10 cellular contexts compared by ENCODE assay signal in genomic region chr1:213564215-213564659, GRCh38.
A peak's percentile ranks its signal among the peaks of the same experiment; 100 is the strongest.
DNase-seq lines count a peak whose midpoint lies in the region; ATAC-seq and FAIRE-seq lines count a peak whose summit lies in the region.
"Had no signal": no experiment of that assay in that cellular context is flagged by ENCODE, and none has a peak within 500 bp of the region (broad histone marks: within the 10 kb centered on the region; RNA-seq: fewer than 3 reads in every experiment).

No MANE protein-coding gene starts in this region.

- H3K9me3 ChIP-seq in small intestine (ENCODE audit: control insufficient read depth, low read depth): no peaks in the 10 kb centered on the region

- no peaks in the 10 kb centered on the region for H3K36me3 Mint-ChIP-seq in T-cell
- H3K36me3 Mint-ChIP-seq in activated T-cell treated with anti-CD3 and anti-CD28 coated beads, Interleukin-2, amount 50 U/mL, for 4 hours (ENCODE audit: insufficient read depth): peaks cover 2% of the 10 kb centered on the region

- POLR2A ChIA-PET in T-cell (lab: Charles Lee): no interaction called here

- H3K36me3 ChIP-seq in small intestine (ENCODE audit: control insufficient read depth in 2 of 2, insufficient read depth in 2 of 2, low read length in 2 of 2): no peaks in the 10 kb centered on the region

- peaks cover 0 to 5% of the 10 kb centered on the region in 2 donors for H3K4me1 ChIP-seq in small intestine (ENCODE audit: control insufficient read depth in 2 of 2, insufficient read depth in 1 of 2, low read depth in 1 of 2, low read length in 1 of 2)

- peaks cover 0 to 6% of the 10 kb centered on the region in 2 donors for H3K27me3 Mint-ChIP-seq in T-cell
- no peaks in the 10 kb centered on the region for H3K27me3 Mint-ChIP-seq in activated T-cell treated with anti-CD3 and anti-CD28 coated beads, Interleukin-2, amount 50 U/mL, for 4 hours (ENCODE audit: low read depth)

- H3K9me3 Mint-ChIP-seq in T-cell: peaks cover 8 to 26% (median 17%) of the 10 kb centered on the region in 3 donors
- peaks cover 22% of the 10 kb centered on the region for H3K9me3 Mint-ChIP-seq in activated T-cell treated with anti-CD3 and anti-CD28 coated beads, Interleukin-2, amount 50 U/mL, for 4 hours

- H3K4me3 Mint-ChIP-seq in T-cell: no peak overlapping the region
- H3K4me3 Mint-ChIP-seq in activated T-cell treated with anti-CD3 and anti-CD28 coated beads, Interleukin-2, amount 50 U/mL, for 4 hours: no peak overlapping the region

- H3K27me3 ChIP-seq in small intestine (ENCODE audit: control insufficient read depth in 2 of 2, insufficient read depth in 2 of 2, low read length in 2 of 2): no peaks in the 10 kb centered on the region

- peak; percentile 11 for DNase-seq in NCI-H345 treated with DMSO at 0.1 percent for 48 hours (lab: John Stamatoyannopoulos, UW; ENCODE audit: unreplicated experiment)
- DNase-seq in NCI-H345 (lab: John Stamatoyannopoulos, UW): no peak
- peak; percentile 78 for DNase-seq in NCI-H69 (lab: John Stamatoyannopoulos, UW)
- DNase-seq in dermis blood vessel endothelial cell: peak; percentile 63
- DNase-seq in small intestine: peak; percentile 88
- no peak for DNase-seq in NCI-H1436 (lab: John Stamatoyannopoulos, UW)
- no peak for DNase-seq in T-cell
- DNase-seq in activated T-cell treated with anti-CD3 and anti-CD28 coated beads, Interleukin-2, amount 50 U/mL, for 4 hours: no peak
- DNase-seq: activated effector memory CD4-positive, alpha-beta T cell treated with anti-CD3 and anti-CD28 coated beads, Interleukin-2, amount 50 U/mL, for 16 hours; NCI-H1417 treated with DMSO at 0.1 percent for 48 hours had no signal

- H3K4me1 Mint-ChIP-seq in T-cell: no peaks in the 10 kb centered on the region
- no peaks in the 10 kb centered on the region for H3K4me1 Mint-ChIP-seq in activated T-cell treated with anti-CD3 and anti-CD28 coated beads, Interleukin-2, amount 50 U/mL, for 4 hours (ENCODE audit: low read depth)

- H3K27ac ChIP-seq in small intestine (ENCODE audit: low read depth in 1 of 2, low read length in 1 of 2): no peak overlapping the region

- no peak for FAIRE-seq in small intestine (lab: Jason Lieb, UNC)

- no peak overlapping the region for H3K27ac Mint-ChIP-seq in T-cell

- CTCF ChIA-PET in T-cell (lab: Charles Lee): no interaction called here

- no peak overlapping the region for H3K4me3 ChIP-seq in small intestine (ENCODE audit: low read depth in 1 of 2, low read length in 2 of 2)

- ATAC-seq in T-cell (replicated peaks in 1 of 4): no peak
- ATAC-seq in activated T-cell treated with anti-CD3 and anti-CD28 coated beads, Interleukin-2, amount 50 U/mL, for 4 hours: no peak

Comparison
In these comparisons a context has a peak if more than half of its experiments do, and no peak if none do; other contexts are left out.
1. DNase-seq: peak in NCI-H345 treated with DMSO at 0.1 percent for 48 hours (single experiment), NCI-H69 (single experiment), dermis blood vessel endothelial cell (single experiment) and small intestine (single experiment); none in NCI-H345 (single experiment), NCI-H1436 (single experiment), T-cell (0 of 34) and activated T-cell treated with anti-CD3 and anti-CD28 coated beads, Interleukin-2, amount 50 U/mL, for 4 hours (single experiment).